31 cellular contexts compared by ENCODE assay signal in genomic region chr10:70954373-70954772, GRCh38.
"Had no signal": no experiment of that assay in that cellular context is flagged by ENCODE, and none has a peak within 500 bp of the region (broad histone marks: within the 10 kb centered on the region; RNA-seq: fewer than 3 reads in every experiment).

No MANE protein-coding gene starts in this region.

- H3K4me1 Mint-ChIP-seq: activated B cell treated with CpG ODN at 0.5 μM for 24 hours; activated CD8-positive, alpha-beta memory T cell treated with anti-CD3 and anti-CD28 coated beads, Interleukin-2, amount 10 ng/mL, durations not matched to agents 7 days and 5 days; activated naive CD4-positive, alpha-beta T cell treated with anti-CD3 and anti-CD28 coated beads, Interleukin-2, amount 50 U/mL, for 24 hours; activated naive CD8-positive, alpha-beta T cell treated with anti-CD3 and anti-CD28 coated beads, Interleukin-2, amount 50 U/mL, for 24 hours; immature natural killer cell; naive thymus-derived CD8-positive, alpha-beta T cell had no signal

- H3K27ac ChIP-seq: breast epithelium, left lung, lower lobe of right lung, right lobe of liver, testis, transverse colon had no signal

- H3K36me3 Mint-ChIP-seq: activated CD8-positive, alpha-beta memory T cell treated with anti-CD3 and anti-CD28 coated beads, Interleukin-2, amount 10 ng/mL, durations not matched to agents 7 days and 5 days; activated naive CD4-positive, alpha-beta T cell treated with anti-CD3 and anti-CD28 coated beads, Interleukin-2, amount 50 U/mL, for 24 hours; immature natural killer cell; naive thymus-derived CD8-positive, alpha-beta T cell had no signal

- H3K36me3 ChIP-seq: breast epithelium, left lung, lower lobe of right lung, right lobe of liver, transverse colon had no signal

- FAIRE-seq: urothelium cell line had no signal

- DNase-seq: activated B cell treated with CpG ODN at 0.5 μM for 24 hours; activated CD4-positive, alpha-beta T cell treated with anti-CD3 and anti-CD28 coated beads, Interleukin-2, amount 50 U/mL, for 1 hour; activated CD8-positive, alpha-beta memory T cell treated with anti-CD3 and anti-CD28 coated beads, Interleukin-2, amount 10 ng/mL, durations not matched to agents 7 days and 5 days; activated CD8-positive, alpha-beta T cell treated with anti-CD3 and anti-CD28 coated beads, Interleukin-2, amount 10 ng/mL, durations not matched to agents 7 days and 5 days; activated naive CD8-positive, alpha-beta T cell treated with anti-CD3 and anti-CD28 coated beads, Interleukin-2, amount 50 U/mL, for 24 hours; activated T-cell treated with anti-CD3 and anti-CD28 coated beads, Interleukin-2, amount 50 U/mL, for 48 hours; amygdala; central memory CD4-positive, alpha-beta T cell; endodermal cell; foreskin fibroblast; head of caudate nucleus; hippocampal formation; immature natural killer cell; kidney glomerular epithelial cell; lower lobe of right lung; mesenchymal stem cell; naive thymus-derived CD8-positive, alpha-beta T cell; stimulated activated CD4-positive, alpha-beta T cell treated with anti-CD3 and anti-CD28 coated beads, Interleukin-12 subunit alpha, Interleukin-12 subunit beta, amount 100 ng/mL, for 4 hours; stimulated activated CD4-positive, alpha-beta T cell treated with anti-CD3 and anti-CD28 coated beads, Interleukin-4, amount 100 ng/mL, for 1 hour; stimulated activated naive CD8-positive, alpha-beta T cell treated with anti-CD3 and anti-CD28 coated beads, Interleukin-15, Interleukin-2, amounts not matched to agents 100 U/mL and 50 U/mL, for 24 hours; testis; transverse colon had no signal

- H3K9me3 Mint-ChIP-seq: activated B cell treated with CpG ODN at 0.5 μM for 24 hours; activated naive CD4-positive, alpha-beta T cell treated with anti-CD3 and anti-CD28 coated beads, Interleukin-2, amount 50 U/mL, for 24 hours; activated naive CD8-positive, alpha-beta T cell treated with anti-CD3 and anti-CD28 coated beads, Interleukin-2, amount 50 U/mL, for 24 hours; activated T-helper 2 cell treated with anti-CD3 and anti-CD28 coated beads, Interferon-gamma antibody, Interleukin-2, Interleukin-4, amounts not matched to agents 10 μg/mL and 5 μg/mL and 100 μg/mL, durations not matched to agents 14 hours and 24 hours and 36 hours; dendritic cell treated with granulocyte-macrophage colony-stimulating factor and Interleukin-4, amounts not matched to agents 40 ng/mL and 50 ng/mL, for 4 days; endodermal cell; immature natural killer cell; naive thymus-derived CD8-positive, alpha-beta T cell; T-helper 2 cell treated with Interferon-gamma antibody and Interleukin-4, amounts not matched to agents 5 μg/mL and 100 μg/mL, for 36 hours had no signal

- H3K4me3 Mint-ChIP-seq: activated B cell treated with CpG ODN at 0.5 μM for 24 hours; activated CD8-positive, alpha-beta memory T cell treated with anti-CD3 and anti-CD28 coated beads, Interleukin-2, amount 10 ng/mL, durations not matched to agents 7 days and 5 days; activated CD8-positive, alpha-beta T cell treated with anti-CD3 and anti-CD28 coated beads, Interleukin-2, amount 10 ng/mL, durations not matched to agents 7 days and 5 days; activated naive CD4-positive, alpha-beta T cell treated with anti-CD3 and anti-CD28 coated beads, Interleukin-2, amount 50 U/mL, for 24 hours; activated naive CD8-positive, alpha-beta T cell treated with anti-CD3 and anti-CD28 coated beads, Interleukin-2, amount 50 U/mL, for 24 hours; dendritic cell treated with granulocyte-macrophage colony-stimulating factor and Interleukin-4, amounts not matched to agents 40 ng/mL and 50 ng/mL, for 4 days; endodermal cell; immature natural killer cell; naive thymus-derived CD8-positive, alpha-beta T cell; T-helper 2 cell treated with Interferon-gamma antibody and Interleukin-4, amounts not matched to agents 5 μg/mL and 100 μg/mL, for 36 hours had no signal

- H3K27ac Mint-ChIP-seq: activated B cell treated with CpG ODN at 0.5 μM for 24 hours; activated CD8-positive, alpha-beta memory T cell treated with anti-CD3 and anti-CD28 coated beads, Interleukin-2, amount 10 ng/mL, durations not matched to agents 7 days and 5 days; activated CD8-positive, alpha-beta T cell treated with anti-CD3 and anti-CD28 coated beads, Interleukin-2, amount 10 ng/mL, durations not matched to agents 7 days and 5 days; activated naive CD4-positive, alpha-beta T cell treated with anti-CD3 and anti-CD28 coated beads, Interleukin-2, amount 50 U/mL, for 24 hours; activated naive CD8-positive, alpha-beta T cell treated with anti-CD3 and anti-CD28 coated beads, Interleukin-2, amount 50 U/mL, for 24 hours; activated T-helper 2 cell treated with anti-CD3 and anti-CD28 coated beads, Interferon-gamma antibody, Interleukin-2, Interleukin-4, amounts not matched to agents 10 μg/mL and 5 μg/mL and 100 μg/mL, durations not matched to agents 14 hours and 24 hours and 36 hours; dendritic cell treated with granulocyte-macrophage colony-stimulating factor and Interleukin-4, amounts not matched to agents 40 ng/mL and 50 ng/mL, for 4 days; endodermal cell; immature natural killer cell; naive thymus-derived CD8-positive, alpha-beta T cell; T-helper 2 cell treated with Interferon-gamma antibody and Interleukin-4, amounts not matched to agents 5 μg/mL and 100 μg/mL, for 36 hours had no signal

- H3K27me3 ChIP-seq: breast epithelium, right lobe of liver, testis, transverse colon had no signal

- H3K4me1 ChIP-seq: breast epithelium, left lung, lower lobe of right lung, right lobe of liver, testis, transverse colon had no signal

- H3K9me3 ChIP-seq: breast epithelium, left lung, lower lobe of right lung, right lobe of liver, testis, transverse colon had no signal

- H3K4me3 ChIP-seq: breast epithelium, left lung, lower lobe of right lung, right lobe of liver, testis, transverse colon had no signal

- H3K27me3 Mint-ChIP-seq: activated B cell treated with CpG ODN at 0.5 μM for 24 hours had no signal

- ATAC-seq: activated CD8-positive, alpha-beta memory T cell treated with anti-CD3 and anti-CD28 coated beads, Interleukin-2, amount 10 ng/mL, durations not matched to agents 7 days and 5 days; activated CD8-positive, alpha-beta T cell treated with anti-CD3 and anti-CD28 coated beads, Interleukin-2, amount 10 ng/mL, durations not matched to agents 7 days and 5 days; activated naive CD8-positive, alpha-beta T cell treated with anti-CD3 and anti-CD28 coated beads, Interleukin-2, amount 50 U/mL, for 24 hours; esophagus mucosa; left lung; lower lobe of right lung; naive thymus-derived CD8-positive, alpha-beta T cell; right lobe of liver; stimulated activated naive CD8-positive, alpha-beta T cell treated with anti-CD3 and anti-CD28 coated beads, Interleukin-15, Interleukin-2, amounts not matched to agents 100 U/mL and 50 U/mL, for 24 hours had no signal
